ENCODE assay signal across 16 cellular contexts in the genomic region with DNA sequence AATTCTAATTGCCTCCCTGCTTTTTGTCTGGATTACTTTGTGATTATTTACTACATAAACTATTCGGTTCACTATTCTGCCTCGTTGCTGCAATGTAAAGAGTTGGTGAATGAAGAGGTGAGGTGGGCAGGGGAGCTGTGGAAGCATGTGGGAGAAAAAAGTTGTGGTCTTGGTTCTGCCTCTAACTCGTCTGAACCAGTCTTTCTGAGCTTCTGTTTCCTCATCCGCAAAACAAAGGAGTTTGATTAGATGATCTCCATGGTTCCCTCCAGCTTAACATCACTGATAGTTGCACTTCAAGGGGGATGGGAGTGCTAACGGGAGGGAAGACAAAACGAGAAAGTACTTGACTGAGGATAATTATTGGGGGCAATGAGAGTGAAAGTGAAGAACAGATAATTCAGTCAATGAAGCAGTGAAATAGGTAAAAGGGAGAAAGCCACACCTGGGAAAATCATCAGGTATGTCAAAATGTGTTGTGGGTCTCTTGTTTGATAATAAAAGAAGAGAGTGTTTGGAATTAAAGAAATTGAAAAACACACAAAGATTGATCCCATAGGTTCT. TPM values are rescaled to one million over a fixed set of nuclear protein-coding genes. Genes with fewer than 3 reads are reported as not detected.
"Had no signal": no experiment of that assay in that cellular context is flagged by ENCODE, and none has a peak within 500 bp of the region (broad histone marks: within the 10 kb centered on the region; RNA-seq: fewer than 3 reads in every experiment).

No MANE protein-coding gene starts in this region.

- H3K36me3 ChIP-seq: ovary, suprapubic skin had no signal

- H3K4me3 ChIP-seq: lung, ovary, suprapubic skin had no signal

- H3K27ac Mint-ChIP-seq: activated naive CD8-positive, alpha-beta T cell; stimulated activated naive CD8-positive, alpha-beta T cell treated with anti-CD3 and anti-CD28 coated beads, Interleukin-15, Interleukin-2, amounts not matched to agents 100 ng/mL and 50 ng/mL, for 24 hours had no signal

- H3K27ac ChIP-seq: ovary, suprapubic skin had no signal

- DNase-seq: activated CD4-positive, alpha-beta T cell treated with anti-CD3 and anti-CD28 coated beads, Interleukin-2, amount 50 U/mL, for 1 hour; activated CD4-positive, CD25-positive, alpha-beta regulatory T cell; activated CD8-positive, alpha-beta memory T cell treated with anti-CD3 and anti-CD28 coated beads for 24 hours; activated gamma-delta T cell treated with Interleukin-2 at 50 U/mL for 16 hours; amniotic stem cell; left colon; ovary had no signal

- H3K27me3 ChIP-seq: ovary, suprapubic skin had no signal

- H3K4me1 ChIP-seq: suprapubic skin had no signal

- ATAC-seq: esophagus mucosa, left colon, sciatic nerve had no signal

- H3K9me3 ChIP-seq: ovary had no signal

- H3K4me3 Mint-ChIP-seq: activated naive CD8-positive, alpha-beta T cell; neural crest cell; stimulated activated naive CD8-positive, alpha-beta T cell treated with anti-CD3 and anti-CD28 coated beads, Interleukin-15, Interleukin-2, amounts not matched to agents 100 ng/mL and 50 ng/mL, for 24 hours had no signal

- H3K4me1 Mint-ChIP-seq: neural crest cell had no signal

RNA-seq across cellular contexts. Expression of a gene that starts 59.4 kb away (rescaled TPM):
- total RNA-seq: cardiac septum, neural crest cell, pulmonary artery endothelial cell, suprapubic skin had no signal
